29 cellular contexts compared by ENCODE assay signal in genomic region chr7:45257284-45257683, GRCh38.
"Had no signal": no experiment of that assay in that cellular context is flagged by ENCODE, and none has a peak within 500 bp of the region (broad histone marks: within the 10 kb centered on the region; RNA-seq: fewer than 3 reads in every experiment).

No MANE protein-coding gene starts in this region.

- H3K4me1 ChIP-seq: Peyer's patch, SJSA1 had no signal

- H3K27me3 ChIP-seq: Peyer's patch had no signal

- DNase-seq: Karpas-422, KBM-7, MM.1S, MV-4-11, NCI-H1092, NCI-H1105, NCI-H1417 treated with DMSO at 0.1 percent for 48 hours, NCI-H1436 treated with DMSO at 0.1 percent for 48 hours, NCI-H1694 treated with DMSO at 0.1 percent for 48 hours, NCI-H187 treated with DMSO at 0.1 percent for 48 hours, NCI-H2029, NCI-H2081, NCI-H2171 treated with DMSO at 0.1 percent for 48 hours, NCI-H2227 treated with DMSO at 0.1 percent for 48 hours, NCI-H345, NCI-H446, NCI-H510A treated with DMSO at 0.1 percent for 48 hours, NCI-H524 treated with DMSO at 0.1 percent for 48 hours, NCI-H526 treated with DMSO at 0.1 percent for 48 hours, NCI-H774, OCI-M1, PC-3, Peyer's patch, Right ventricle myocardium superior, RPMI8226, SHP77 treated with DMSO at 0.1 percent for 48 hours, SK-N-SH had no signal

- H3K4me2 ChIP-seq: KMS-11, SK-N-SH had no signal

- H3K27ac ChIP-seq: KMS-11, Peyer's patch, SJSA1 had no signal

- H3K9ac ChIP-seq: KMS-11, SK-N-SH had no signal

- H3K9me3 ChIP-seq: Peyer's patch, SJSA1, SK-N-SH had no signal

- H3K4me3 ChIP-seq: Peyer's patch, SJSA1 had no signal

- H3K36me3 ChIP-seq: Peyer's patch, SJSA1 had no signal

- ATAC-seq: PC-3 had no signal
